Comparison of ENCODE assay signal across 1 cellular context in genomic region chr3:155847993-155848392, GRCh38.
TF ChIP-seq lines count a peak whose summit lies in the region.

No MANE protein-coding gene starts in this region.

TF ChIP-seq in GM12878, 131 proteins besides CTCF, POLR2A, EP300 and RAD21:
- no peak for TF ChIP-seq CREM (IDR thresholded peaks at IDR 0.05; ENCODE audit: low read depth)
- TF ChIP-seq ZNF217 (IDR thresholded peaks at IDR 0.05) = no peak
- TF ChIP-seq LARP7 (IDR thresholded peaks at IDR 0.05) = no peak
- no peak for TF ChIP-seq CREB1 (IDR thresholded peaks at IDR 0.05; ENCODE audit: low read depth)
- no peak for TF ChIP-seq TCF7 (IDR thresholded peaks at IDR 0.05; ENCODE audit: borderline replicate concordance)
- no peak for TF ChIP-seq MYB (IDR thresholded peaks at IDR 0.05; ENCODE audit: borderline replicate concordance, low read depth, low read length)
- TF ChIP-seq ZZZ3 (IDR thresholded peaks at IDR 0.05; ENCODE audit: control insufficient read depth, insufficient read length, low read depth) = no peak
- no peak for TF ChIP-seq CHD1 (IDR thresholded peaks at IDR 0.05; ENCODE audit: low read depth, low read length)
